In the genomic region with DNA sequence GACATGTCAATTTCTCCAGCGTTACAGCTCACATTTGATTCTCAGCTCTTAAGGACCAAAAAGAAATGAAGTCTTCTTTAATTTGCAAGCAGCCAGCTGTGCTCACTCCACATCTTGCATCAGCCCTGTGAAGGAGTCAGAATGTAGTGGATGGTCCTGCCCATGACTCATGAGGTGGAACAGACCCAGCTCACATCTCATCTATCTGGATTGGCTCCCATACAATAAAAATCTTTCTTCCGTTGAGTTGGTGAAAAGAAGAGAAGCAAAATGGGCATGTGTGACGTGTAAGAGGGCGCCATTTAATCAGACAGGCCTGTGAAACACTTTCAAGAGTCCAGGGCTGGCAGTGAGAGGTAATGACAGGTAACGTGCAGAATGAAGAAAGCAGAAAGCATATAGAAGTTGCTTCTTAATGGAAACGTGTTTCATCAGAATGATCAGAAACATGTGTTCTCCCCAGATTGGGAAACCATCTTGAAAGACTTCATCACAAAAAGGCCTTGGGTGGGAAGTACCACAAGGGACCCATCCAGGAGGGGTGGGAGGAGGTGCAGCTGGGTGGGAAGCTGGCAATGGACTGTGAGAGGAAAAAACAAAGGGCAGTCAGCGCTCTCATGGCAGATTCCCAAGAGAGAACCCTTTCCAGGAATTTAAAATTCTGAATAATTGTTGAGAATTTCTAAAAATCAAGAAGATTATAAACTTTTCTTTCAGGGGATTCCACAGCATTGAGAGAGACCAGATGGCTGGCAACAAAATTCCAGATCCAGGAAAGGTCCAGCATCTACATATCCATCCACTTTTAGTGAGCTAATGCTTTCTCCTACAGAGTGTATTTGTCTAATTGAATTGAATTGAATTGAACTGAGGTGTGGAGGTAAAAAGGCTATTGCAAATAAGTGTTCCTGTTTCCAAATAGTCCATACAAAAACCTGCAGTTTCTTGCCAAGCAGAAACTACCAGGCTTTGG, we compare ENCODE assay signal across 11 cellular contexts. TPM values are rescaled to one million over a fixed set of nuclear protein-coding genes. Genes with fewer than 3 reads are reported as not detected.
DNase-seq lines count a peak whose midpoint lies in the region; ATAC-seq and TF ChIP-seq lines count a peak whose summit lies in the region.
"Had no signal": no experiment of that assay in that cellular context is flagged by ENCODE, and none has a peak within 500 bp of the region (broad histone marks: within the 10 kb centered on the region; RNA-seq: fewer than 3 reads in every experiment).

No MANE protein-coding gene starts in this region.

- H3K36me3 ChIP-seq in osteoblast (ENCODE audit: insufficient read depth, low read length): no peaks in the 10 kb centered on the region
- H3K36me3 ChIP-seq: thyroid gland had no signal

- peaks cover 15% of the 10 kb centered on the region for H3K4me1 ChIP-seq in osteoblast (ENCODE audit: insufficient read depth, low read length)

- H4K20me1 ChIP-seq in osteoblast (ENCODE audit: insufficient read depth, low read length): no peaks in the 10 kb centered on the region

- H3K27ac ChIP-seq in osteoblast (ENCODE audit: low read depth, low read length): peak overlapping the region; percentile 45
- H3K27ac ChIP-seq: thyroid gland had no signal

- TF ChIP-seq CTCF in osteoblast (IDR thresholded peaks at IDR 0.05; ENCODE audit: extremely low read depth, low read depth, low read length): no peak

- no peak for ATAC-seq in HG02885 (IDR thresholded peaks at IDR 0.05; ENCODE audit: poor library complexity, unreplicated experiment)
- no peak for ATAC-seq in HG02884 (IDR thresholded peaks at IDR 0.05; ENCODE audit: unreplicated experiment)

- no peaks in the 10 kb centered on the region for H3K9me3 ChIP-seq in osteoblast (ENCODE audit: low read depth, low read length)
- H3K9me3 ChIP-seq: thyroid gland had no signal

- peak overlapping the region; percentile 9 for H2AFZ ChIP-seq in osteoblast (ENCODE audit: low read length)

- peak; percentile 91 for DNase-seq in AG20443 (ENCODE audit: low spot score)
- DNase-seq in M059J (ENCODE audit: low read depth): peak; percentile 83
- peak; percentile 54 for DNase-seq in epidermal melanocyte (ENCODE audit: insufficient read length, low spot score)
- peak; percentile 76 for DNase-seq in osteoblast (ENCODE audit: insufficient read length, low spot score, missing footprints)
- DNase-seq in retina: no peak
- no peak for DNase-seq in UCSD-AML1 (lab: John Stamatoyannopoulos, UW; ENCODE audit: unreplicated experiment)
- DNase-seq: NCI-H524, T-helper 9 cell, thyroid gland had no signal

- no peak overlapping the region for H3K4me2 ChIP-seq in osteoblast (ENCODE audit: insufficient read depth, low read length)

- no peak overlapping the region for H3K4me3 ChIP-seq in osteoblast (ENCODE audit: insufficient read depth, low read length)
- H3K4me3 ChIP-seq: thyroid gland had no signal

- no peaks in the 10 kb centered on the region for H3K27me3 ChIP-seq in osteoblast (ENCODE audit: insufficient read depth, low read length)
- H3K27me3 ChIP-seq: thyroid gland had no signal

- no peaks in the 10 kb centered on the region for H3K79me2 ChIP-seq in osteoblast (ENCODE audit: insufficient read depth, low read length)

RNA-seq across cellular contexts. Expression of gene ETS1, which starts 57.0 kb away (rescaled TPM):
- total RNA-seq in M059J (2014; rRNA removed; shearing (Covaris generic)): 57.7 and 67.7 TPM in 2 replicates
- 64.2 and 67.3 TPM in 2 replicates for total RNA-seq in osteoblast

Comparison
In these comparisons a context has a peak if more than half of its experiments do, and no peak if none do; other contexts are left out.
1. DNase-seq: peak in AG20443 (single experiment), M059J (single experiment), epidermal melanocyte (single experiment) and osteoblast (single experiment); none in retina (single experiment) and UCSD-AML1 (single experiment).